8 cellular contexts compared by ENCODE assay signal in the genomic region with DNA sequence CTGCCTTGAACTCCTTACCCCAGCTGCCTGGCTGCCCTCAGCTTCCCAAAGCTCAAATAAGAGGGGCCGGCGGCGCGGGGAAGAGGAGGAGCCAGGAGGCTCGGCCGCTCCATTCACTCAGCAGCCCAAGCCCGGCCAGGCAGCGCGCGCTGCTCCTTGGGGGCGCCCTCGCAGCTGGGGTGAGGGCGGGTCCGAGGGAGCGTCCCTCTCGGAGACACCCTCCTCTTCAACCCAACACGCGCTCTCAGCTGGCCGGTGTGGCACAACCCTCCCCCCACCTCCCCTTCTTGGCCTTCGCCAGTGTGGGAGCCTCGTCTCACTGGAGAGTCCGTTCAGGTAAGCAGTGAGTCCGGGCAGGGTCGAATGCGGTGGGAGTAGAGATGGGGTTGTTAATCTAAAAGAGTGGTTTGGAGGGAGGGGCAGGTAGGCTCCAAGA. TPM values are rescaled to one million over a fixed set of nuclear protein-coding genes. Genes with fewer than 3 reads are reported as not detected.
DNase-seq lines count a peak whose midpoint lies in the region; ATAC-seq and TF ChIP-seq lines count a peak whose summit lies in the region.

A gene (minus strand): TSS at position 29 of the 436 bp plus-strand sequence.

- H3K9ac ChIP-seq in DND-41 (ENCODE audit: low read depth, low read length) (no peak within 1 kb of the TSS), endodermal cell (ENCODE audit: extremely low read depth, low read length, poor library complexity, severe bottlenecking) (no peak within 1 kb of the TSS), neural progenitor cell (no peak within 1 kb of the TSS)

- no peaks in the 10 kb centered on the region for H3K36me3 ChIP-seq in DND-41 (ENCODE audit: insufficient read depth, low read length)
- no peaks in the 10 kb centered on the region for H3K36me3 ChIP-seq in endodermal cell (ENCODE audit: control insufficient read depth, insufficient read depth, low read length)
- no peaks in the 10 kb centered on the region for H3K36me3 ChIP-seq in neural progenitor cell
- no peaks in the 10 kb centered on the region for H3K36me3 ChIP-seq in aorta (ENCODE audit: control insufficient read depth in 1 of 2, insufficient read depth in 2 of 2, low read length in 1 of 2)

- no peaks in the 10 kb centered on the region for H3F3A ChIP-seq in neural progenitor cell (ENCODE audit: low read depth)

- H3K4me2 ChIP-seq in DND-41 (ENCODE audit: insufficient read depth, low read length) (no peak within 1 kb of the TSS), neural progenitor cell (peak within 1 kb of the TSS; percentile 72)

- H3K9me3 Mint-ChIP-seq in endodermal cell = no peaks in the 10 kb centered on the region
- H3K9me3 Mint-ChIP-seq in neural progenitor cell = peaks cover 6% of the 10 kb centered on the region

- 0% methylated on average over 3 to 24 of the region's 25 CpGs for WGBS in endodermal cell (ENCODE audit: insufficient coverage in 1 of 2, insufficient read length in 1 of 2), 2 experiments
- WGBS in aorta, 2 donors = 0 to 2% methylated on average over 25 of the region's 25 CpGs

- H3K36me3 Mint-ChIP-seq in endodermal cell (ENCODE audit: low read depth) = no peaks in the 10 kb centered on the region
- no peaks in the 10 kb centered on the region for H3K36me3 Mint-ChIP-seq in neural progenitor cell

- TF ChIP-seq CTCF in DND-41 (IDR thresholded peaks at IDR 0.05; ENCODE audit: borderline replicate concordance, extremely low read depth, low read length, poor library complexity, severe bottlenecking) (no peak), endodermal cell (conservative IDR thresholded peaks at IDR 0.05) (no peak), neural progenitor cell (IDR thresholded peaks at IDR 0.05) (peak; percentile 3)

- H3K4me3 Mint-ChIP-seq in endodermal cell = peak within 1 kb of the TSS; percentile 55
- peak within 1 kb of the TSS; percentile 60 for H3K4me3 Mint-ChIP-seq in neural progenitor cell

- peaks cover 98% of the 10 kb centered on the region for H3K27me3 Mint-ChIP-seq in endodermal cell (ENCODE audit: insufficient read depth)
- peaks cover 89% of the 10 kb centered on the region for H3K27me3 Mint-ChIP-seq in neural progenitor cell (ENCODE audit: insufficient read depth, low read depth)

- no peak for DNase-seq in DND-41
- DNase-seq in NCI-H2171 (lab: John Stamatoyannopoulos, UW) = peak; percentile 43
- DNase-seq in endodermal cell = peak; percentile 91
- peak; percentile 87 for DNase-seq in neural progenitor cell (ENCODE audit: low spot score)
- DNase-seq in NCI-H510A (lab: John Stamatoyannopoulos, UW) = no peak
- DNase-seq in aorta = no peak

- H3K4me1 ChIP-seq in DND-41 (ENCODE audit: insufficient read depth, low read length) = no peaks in the 10 kb centered on the region
- peaks cover 6% of the 10 kb centered on the region for H3K4me1 ChIP-seq in endodermal cell (ENCODE audit: control insufficient read depth, insufficient read depth, low read length)
- H3K4me1 ChIP-seq in neural progenitor cell = peaks cover 18% of the 10 kb centered on the region
- H3K4me1 ChIP-seq in aorta (ENCODE audit: control insufficient read depth in 1 of 2, insufficient read depth in 2 of 2, low read length in 2 of 2) = no peaks in the 10 kb centered on the region

- H3K27me3 ChIP-seq in DND-41 (ENCODE audit: insufficient read depth, low read length, poor library complexity) (no peaks in the 10 kb centered on the region), endodermal cell (ENCODE audit: control insufficient read depth, insufficient read depth, low read length, poor library complexity, severe bottlenecking) (peaks cover 98% of the 10 kb centered on the region), neural progenitor cell (peaks cover 100% of the 10 kb centered on the region), aorta (ENCODE audit: control insufficient read depth in 1 of 2, insufficient read depth in 2 of 2, low read length in 1 of 2) (no peaks in the 10 kb centered on the region)

- no peaks in the 10 kb centered on the region for H3K79me2 ChIP-seq in DND-41 (ENCODE audit: insufficient read depth, low read length)
- H3K79me2 ChIP-seq in neural progenitor cell (ENCODE audit: low read depth) = no peaks in the 10 kb centered on the region

- no peaks in the 10 kb centered on the region for H4K20me1 ChIP-seq in DND-41 (ENCODE audit: insufficient read depth, low read length)
- peaks cover 97% of the 10 kb centered on the region for H4K20me1 ChIP-seq in neural progenitor cell (ENCODE audit: low read depth)

- H3K27ac Mint-ChIP-seq in endodermal cell (no peak within 1 kb of the TSS), neural progenitor cell (no peak within 1 kb of the TSS)

- H3K4me1 Mint-ChIP-seq in endodermal cell (peaks cover 33% of the 10 kb centered on the region), neural progenitor cell (peaks cover 32% of the 10 kb centered on the region)

- intact Hi-C loops in aorta (cut with DNase I) = no loop called here

- ATAC-seq in DND-41 (ENCODE audit: insufficient read depth, low read depth) = no peak
- no peak for ATAC-seq in activated CD4-positive, CD25-positive, alpha-beta regulatory T cell treated with anti-CD3 and anti-CD28 coated beads, Interleukin-2, amount 50 U/mL, for 24 hours
- no peak for ATAC-seq in HG03565 (IDR thresholded peaks at IDR 0.05; ENCODE audit: unreplicated experiment)
- no peak for ATAC-seq in aorta (ENCODE audit: low FRiP score)

- H3K4me3 ChIP-seq in DND-41 (ENCODE audit: low read depth in 1 of 2, low read length in 2 of 2) (no peak within 1 kb of the TSS), endodermal cell (ENCODE audit: low read length) (peak within 1 kb of the TSS; percentile 71), neural progenitor cell (peak within 1 kb of the TSS; percentile 37), aorta (ENCODE audit: low read length in 2 of 2) (no peak within 1 kb of the TSS)

- H3K27ac ChIP-seq in DND-41 (ENCODE audit: low read length) = 0 out of 2 replicates have a peak within 1 kb of the TSS, but pooled peaks have one; percentile 16
- H3K27ac ChIP-seq in endodermal cell (ENCODE audit: low read depth, low read length) = no peak within 1 kb of the TSS
- H3K27ac ChIP-seq in neural progenitor cell = no peak within 1 kb of the TSS
- no peak within 1 kb of the TSS for H3K27ac ChIP-seq in aorta (ENCODE audit: low read depth in 1 of 2, low read length in 2 of 2)

- H3K9me3 ChIP-seq in DND-41 (ENCODE audit: insufficient read depth, low read length, severe bottlenecking) = peaks cover 4% of the 10 kb centered on the region
- H3K9me3 ChIP-seq in endodermal cell (ENCODE audit: control insufficient read depth, low read length) = peaks cover 7% of the 10 kb centered on the region
- no peaks in the 10 kb centered on the region for H3K9me3 ChIP-seq in neural progenitor cell (ENCODE audit: low read depth)
- H3K9me3 ChIP-seq in aorta (ENCODE audit: control insufficient read depth, low read length) = no peaks in the 10 kb centered on the region

- no peak within 1 kb of the TSS for H2AFZ ChIP-seq in DND-41 (ENCODE audit: low read depth, low read length)
- H2AFZ ChIP-seq in neural progenitor cell (replicated peaks) = no peak within 1 kb of the TSS

RNA-seq across cellular contexts. Expression of the gene that starts here (rescaled TPM):
- total RNA-seq in endodermal cell (under 1 TPM in 1 of 2 donors, not detected in 1; 0.51 TPM), neural progenitor cell (ENCODE audit: low replicate concordance) (not detected in 2 replicates), aorta (under 1 TPM in 1 of 2 donors, not detected in 1; 0.87 TPM)
- polyA plus RNA-seq in endodermal cell (2013, experiment 1 of 2) = 0.11 TPM
- polyA plus RNA-seq in endodermal cell (2013, experiment 2 of 2) = not detected
- under 1 TPM in 1 of 2 donors, not detected in 1; 0.15 TPM for polyA plus RNA-seq in aorta

Comparison
In these comparisons a context has a peak if more than half of its experiments do, and no peak if none do; other contexts are left out.
1. Peak in DNase-seq and H3K4me3 ChIP-seq in endodermal cell; RNA of the gene not detected or under 1 TPM.
2. Peak in DNase-seq, H3K4me3 ChIP-seq and H3K4me2 ChIP-seq in neural progenitor cell; RNA of the gene not detected or under 1 TPM.